In the genomic region with DNA sequence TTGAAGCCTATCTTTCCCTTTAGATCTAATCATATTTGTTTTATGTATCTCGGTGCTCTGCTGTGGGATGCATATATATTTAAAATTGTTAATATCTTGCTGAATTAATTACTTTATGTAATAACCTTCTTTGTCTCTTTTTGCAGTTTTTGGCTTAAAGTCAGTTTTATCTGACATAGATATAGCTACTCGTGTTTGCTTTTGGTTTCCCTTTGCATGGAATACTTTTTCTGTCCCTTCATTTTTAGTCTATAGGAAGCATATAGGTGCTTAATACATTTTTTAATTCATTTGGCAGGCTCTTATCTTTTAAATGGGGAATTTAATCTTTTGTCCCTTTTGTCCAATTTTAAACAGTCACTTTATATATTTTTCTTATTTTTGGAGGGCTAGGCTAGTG, we compare ENCODE assay signal across 20 cellular contexts.
DNase-seq lines count a peak whose midpoint lies in the region; ATAC-seq and TF ChIP-seq lines count a peak whose summit lies in the region.
"Had no signal": no experiment of that assay in that cellular context is flagged by ENCODE, and none has a peak within 500 bp of the region (broad histone marks: within the 10 kb centered on the region; RNA-seq: fewer than 3 reads in every experiment).

No MANE protein-coding gene starts in this region.

- H3K36me3 Mint-ChIP-seq in activated T-helper 2 cell treated with anti-CD3 and anti-CD28 coated beads, Interferon-gamma antibody, Interleukin-2, Interleukin-4, amounts not matched to agents 10 μg/mL and 5 μg/mL and 100 μg/mL, durations not matched to agents 14 hours and 24 hours and 36 hours (ENCODE audit: low read depth) = no peaks in the 10 kb centered on the region
- H3K36me3 Mint-ChIP-seq: CD14-positive monocyte; CD8-positive, alpha-beta memory T cell had no signal

- H3K27ac Mint-ChIP-seq in activated T-helper 2 cell treated with anti-CD3 and anti-CD28 coated beads, Interferon-gamma antibody, Interleukin-2, Interleukin-4, amounts not matched to agents 10 μg/mL and 5 μg/mL and 100 μg/mL, durations not matched to agents 14 hours and 24 hours and 36 hours = no peak overlapping the region
- H3K27ac Mint-ChIP-seq: CD8-positive, alpha-beta memory T cell had no signal

- H3K4me3 Mint-ChIP-seq in activated T-helper 2 cell treated with anti-CD3 and anti-CD28 coated beads, Interferon-gamma antibody, Interleukin-2, Interleukin-4, amounts not matched to agents 10 μg/mL and 5 μg/mL and 100 μg/mL, durations not matched to agents 14 hours and 24 hours and 36 hours (ENCODE audit: low read depth) = no peak overlapping the region
- H3K4me3 Mint-ChIP-seq: CD8-positive, alpha-beta memory T cell had no signal

- H3K79me2 ChIP-seq in MM.1S (ENCODE audit: low read length) (no peaks in the 10 kb centered on the region), osteoblast (ENCODE audit: insufficient read depth, low read length) (no peaks in the 10 kb centered on the region)

- intact Hi-C loops in activated T-helper 2 cell treated with anti-CD3 and anti-CD28 coated beads, Interferon-gamma antibody, Interleukin-2, Interleukin-4, amounts not matched to agents 10 μg/mL and 5 μg/mL and 100 μg/mL, durations not matched to agents 14 hours and 24 hours and 36 hours (cut with micrococcal nuclease) = no loop called here

- H3K9me3 ChIP-seq in MM.1S (replicated peaks; ENCODE audit: insufficient read depth, low read length) (no peaks in the 10 kb centered on the region), osteoblast (ENCODE audit: low read depth, low read length) (no peaks in the 10 kb centered on the region)
- H3K9me3 ChIP-seq: BE2C, SJSA1 had no signal

- TF ChIP-seq CTCF in MM.1S (IDR thresholded peaks at IDR 0.05; ENCODE audit: low read length) (no peak), osteoblast (IDR thresholded peaks at IDR 0.05; ENCODE audit: extremely low read depth, low read depth, low read length) (no peak)

- no peaks in the 10 kb centered on the region for H3K4me1 ChIP-seq in MM.1S (ENCODE audit: low read length)
- no peaks in the 10 kb centered on the region for H3K4me1 ChIP-seq in osteoblast (ENCODE audit: insufficient read depth, low read length)
- H3K4me1 ChIP-seq: BE2C, SJSA1 had no signal

- H3K27me3 ChIP-seq in MM.1S (replicated peaks; ENCODE audit: insufficient read depth, low read length) = no peaks in the 10 kb centered on the region
- no peaks in the 10 kb centered on the region for H3K27me3 ChIP-seq in osteoblast (ENCODE audit: insufficient read depth, low read length)
- H3K27me3 ChIP-seq: BE2C, SJSA1 had no signal

- peaks cover 5% of the 10 kb centered on the region for H3K27me3 Mint-ChIP-seq in activated T-helper 2 cell treated with anti-CD3 and anti-CD28 coated beads, Interferon-gamma antibody, Interleukin-2, Interleukin-4, amounts not matched to agents 10 μg/mL and 5 μg/mL and 100 μg/mL, durations not matched to agents 14 hours and 24 hours and 36 hours (ENCODE audit: low read depth)
- H3K27me3 Mint-ChIP-seq: CD8-positive, alpha-beta memory T cell had no signal

- H3K4me2 ChIP-seq in MM.1S (ENCODE audit: low read depth, low read length) (peak overlapping the region; percentile 53), osteoblast (ENCODE audit: insufficient read depth, low read length) (peak overlapping the region; percentile 41)

- no peaks in the 10 kb centered on the region for H3K9me3 Mint-ChIP-seq in activated T-helper 2 cell treated with anti-CD3 and anti-CD28 coated beads, Interferon-gamma antibody, Interleukin-2, Interleukin-4, amounts not matched to agents 10 μg/mL and 5 μg/mL and 100 μg/mL, durations not matched to agents 14 hours and 24 hours and 36 hours
- H3K9me3 Mint-ChIP-seq: CD14-positive monocyte had no signal

- H3K4me3 ChIP-seq in MM.1S (ENCODE audit: low read length) (peak overlapping the region; percentile 33; the same call in 1 of the 2 replicates), osteoblast (ENCODE audit: insufficient read depth, low read length) (no peak overlapping the region)
- H3K4me3 ChIP-seq: SJSA1 had no signal

- H3K36me3 ChIP-seq in MM.1S (replicated peaks; ENCODE audit: insufficient read depth, low read length) (no peaks in the 10 kb centered on the region), osteoblast (ENCODE audit: insufficient read depth, low read length) (no peaks in the 10 kb centered on the region)
- H3K36me3 ChIP-seq: BE2C, SJSA1 had no signal

- no peaks in the 10 kb centered on the region for H3F3A ChIP-seq in MM.1S (ENCODE audit: insufficient read depth, low read length)

- peak; percentile 54 for ATAC-seq in GM18870 (IDR thresholded peaks at IDR 0.05; ENCODE audit: unreplicated experiment)
- ATAC-seq: HepG2, PC-3 had no signal

- H3K9me2 ChIP-seq in MM.1S (replicated peaks; ENCODE audit: insufficient read depth, low read length) = no peaks in the 10 kb centered on the region

- peak overlapping the region; percentile 19; the same call in 1 of the 2 replicates for H3K9ac ChIP-seq in MM.1S (ENCODE audit: low read length)

- H3K4me1 Mint-ChIP-seq in activated T-helper 2 cell treated with anti-CD3 and anti-CD28 coated beads, Interferon-gamma antibody, Interleukin-2, Interleukin-4, amounts not matched to agents 10 μg/mL and 5 μg/mL and 100 μg/mL, durations not matched to agents 14 hours and 24 hours and 36 hours (ENCODE audit: low read depth) = peaks cover 5% of the 10 kb centered on the region
- H3K4me1 Mint-ChIP-seq: CD8-positive, alpha-beta memory T cell had no signal

- H3K27ac ChIP-seq in MM.1S (ENCODE audit: low read length) (no peak overlapping the region), osteoblast (ENCODE audit: low read depth, low read length) (no peak overlapping the region)
- H3K27ac ChIP-seq: SJSA1 had no signal

- DNase-seq in NCI-H510A treated with DMSO at 0.1 percent for 48 hours (lab: John Stamatoyannopoulos, UW) = peak; percentile 65
- DNase-seq in NCI-H510A (lab: John Stamatoyannopoulos, UW) = no peak
- peak; percentile 12 for DNase-seq in MM.1S
- DNase-seq in osteoblast (ENCODE audit: insufficient read length, low spot score, missing footprints) = no peak
- no peak for DNase-seq in NCI-H1092 (lab: John Stamatoyannopoulos, UW)
- DNase-seq in SW480 (ENCODE audit: low spot score) = no peak
- no peak for DNase-seq in activated T-helper 2 cell treated with anti-CD3 and anti-CD28 coated beads, Interferon-gamma antibody, Interleukin-2, Interleukin-4, amounts not matched to agents 10 μg/mL and 5 μg/mL and 100 μg/mL, durations not matched to agents 14 hours and 24 hours and 36 hours (ENCODE audit: low spot score)
- DNase-seq: BE2C; CD8-positive, alpha-beta memory T cell; Kasumi-1; MV-4-11; NCI-H146; NCI-H1930; NCI-H2107; NCI-H526; PC-3 had no signal

- H4K20me1 ChIP-seq in MM.1S (ENCODE audit: insufficient read depth, low read length) (no peaks in the 10 kb centered on the region), osteoblast (ENCODE audit: insufficient read depth, low read length) (no peaks in the 10 kb centered on the region)

- H2AFZ ChIP-seq in MM.1S (ENCODE audit: low read length) (peak overlapping the region; percentile 32; the same call in 1 of the 2 replicates), osteoblast (ENCODE audit: low read length) (no peak overlapping the region)

Comparison
In these comparisons a context has a peak if more than half of its experiments do, and no peak if none do; other contexts are left out.
1. DNase-seq: peak in NCI-H510A treated with DMSO at 0.1 percent for 48 hours (single experiment) and MM.1S (single experiment); none in NCI-H510A (single experiment), osteoblast (single experiment), NCI-H1092 (single experiment), SW480 (single experiment) and activated T-helper 2 cell treated with anti-CD3 and anti-CD28 coated beads, Interferon-gamma antibody, Interleukin-2, Interleukin-4, amounts not matched to agents 10 μg/mL and 5 μg/mL and 100 μg/mL, durations not matched to agents 14 hours and 24 hours and 36 hours (single experiment).